Comparison of ENCODE assay signal across 24 cellular contexts in genomic region chr1:221363074-221363473, GRCh38.
DNase-seq lines count a peak whose midpoint lies in the region; ATAC-seq, FAIRE-seq and TF ChIP-seq lines count a peak whose summit lies in the region.
"Had no signal": no experiment of that assay in that cellular context is flagged by ENCODE, and none has a peak within 500 bp of the region (broad histone marks: within the 10 kb centered on the region; RNA-seq: fewer than 3 reads in every experiment).

No MANE protein-coding gene starts in this region.

- TF ChIP-seq RAD21 in A549 (conservative IDR thresholded peaks at IDR 0.05 in 1 of 2, IDR thresholded peaks at IDR 0.05 in 1 of 2), result no peak

- no peak overlapping the region for H3K4me3 ChIP-seq in A549
- H3K4me3 ChIP-seq in fibroblast of mammary gland (ENCODE audit: control insufficient read depth, low read depth, low read length), result no peak overlapping the region
- H3K4me3 ChIP-seq in coronary artery, result no peak overlapping the region
- H3K4me3 ChIP-seq: K562, Peyer's patch had no signal

- TF ChIP-seq POLR2A in A549 (IDR thresholded peaks at IDR 0.05; ENCODE audit: low read length), result no peak

- no peak for FAIRE-seq in A549 (lab: Jason Lieb, UNC)
- FAIRE-seq: GM12891, GM18507, K562 had no signal

- no peaks in the 10 kb centered on the region for H3K9me3 ChIP-seq in A549
- H3K9me3 ChIP-seq: Peyer's patch, SK-N-SH had no signal

- TF ChIP-seq CTCF in A549 (IDR thresholded peaks at IDR 0.05), result no peak
- TF ChIP-seq CTCF in fibroblast of mammary gland (conservative IDR thresholded peaks at IDR 0.05; ENCODE audit: control insufficient read depth, insufficient read depth, low read depth, low read length), result no peak
- TF ChIP-seq CTCF in coronary artery (IDR thresholded peaks at IDR 0.05), result no peak

- CTCF ChIA-PET in A549 (lab: Yijun Ruan, JAX), result interaction anchor here (0.7 kb wide), 1 partner anchor 22 kb away, joined by 3 read pairs; no protein-coding TSS in a partner anchor

- WGBS in A549 (ENCODE audit: missing lambda C conversion rate), result 33% methylated on average over 2 of the region's 2 CpGs

- ATAC-seq in A549, result no peak
- peak; percentile 81 for ATAC-seq in HG03097 (IDR thresholded peaks at IDR 0.05; ENCODE audit: low FRiP score, unreplicated experiment)
- no peak for ATAC-seq in HG03280 (IDR thresholded peaks at IDR 0.05; ENCODE audit: unreplicated experiment)
- ATAC-seq: K562 had no signal

- DNase-seq in A549 (ENCODE audit: low read depth in 1 of 2, low spot score in 1 of 2) (no peak), OCI-M1 (lab: John Stamatoyannopoulos, UW) (peak; percentile 24), fibroblast of mammary gland (ENCODE audit: low read depth) (peak; percentile 2), GM03348 (ENCODE audit: low spot score) (no peak), coronary artery (ENCODE audit: low spot score) (no peak), SHP77 (lab: John Stamatoyannopoulos, UW) (no peak)
- DNase-seq: Calu3; CD4-positive, alpha-beta memory T cell; DMS79 treated with DMSO at 0.1 percent for 48 hours; GDM1; GOT3; NCI-H1048; NCI-H1436 treated with DMSO at 0.1 percent for 48 hours; NCI-H2029 treated with DMSO at 0.1 percent for 48 hours; NCI-H774; Peyer's patch; Right ventricle myocardium superior; SK-N-SH had no signal

- POLR2A ChIA-PET in A549 (lab: Yijun Ruan, JAX), result no interaction called here

- TF ChIP-seq EP300 in A549 (IDR thresholded peaks at IDR 0.05), result no peak

- H3K27ac ChIP-seq in A549 (no peak overlapping the region), coronary artery (no peak overlapping the region)
- H3K27ac ChIP-seq: 22Rv1, Peyer's patch had no signal

- no peak overlapping the region for H3K4me2 ChIP-seq in A549
- H3K4me2 ChIP-seq: SK-N-SH had no signal

- no peaks in the 10 kb centered on the region for H3K4me1 ChIP-seq in A549
- H3K4me1 ChIP-seq: Peyer's patch had no signal

TF ChIP-seq in A549, 52 proteins besides CTCF, POLR2A, EP300 and RAD21:
- TF ChIP-seq FOSL2 (IDR thresholded peaks at IDR 0.05) (no peak), FOSL2 (CRISPR knock-in tag; IDR thresholded peaks at IDR 0.05) (peak; percentile 69), HOXB13 (CRISPR knock-in tag; IDR thresholded peaks at IDR 0.05; ENCODE audit: low read depth) (no peak)

Comparison
In these comparisons a context has a peak if more than half of its experiments do, and no peak if none do; other contexts are left out.
1. DNase-seq: peak in OCI-M1 (single experiment) and fibroblast of mammary gland (single experiment); none in A549 (0 of 2), GM03348 (single experiment), coronary artery (single experiment) and SHP77 (0 of 2).